1 cellular context compared by ENCODE assay signal in genomic region chr3:5037828-5038227, GRCh38.
TF ChIP-seq lines count a peak whose summit lies in the region.

No MANE protein-coding gene starts in this region.

TF ChIP-seq in GM23338, 12 proteins besides CTCF, POLR2A, EP300 and RAD21 (continued from another document):
- no peak for TF ChIP-seq ZNF462 (CRISPR knock-in tag; IDR thresholded peaks at IDR 0.05)
- TF ChIP-seq EZH2phosphoT487 (IDR thresholded peaks at IDR 0.05; ENCODE audit: unreplicated experiment) = no peak
- no peak for TF ChIP-seq NANOG (IDR thresholded peaks at IDR 0.05; ENCODE audit: borderline replicate concordance)
- no peak for TF ChIP-seq ETS1 (IDR thresholded peaks at IDR 0.05)
- no peak for TF ChIP-seq STAT1 (IDR thresholded peaks at IDR 0.05; ENCODE audit: unreplicated experiment)
TF ChIP-seq in GM23338: peak in this region for 0.
